ENCODE assay signal across 17 cellular contexts in genomic region chr6:166422201-166422940, GRCh38.
"Had no signal": no experiment of that assay in that cellular context is flagged by ENCODE, and none has a peak within 500 bp of the region (broad histone marks: within the 10 kb centered on the region; RNA-seq: fewer than 3 reads in every experiment).

No MANE protein-coding gene starts in this region.

- ATAC-seq: mucosa of descending colon had no signal

- DNase-seq: activated CD4-positive, alpha-beta T cell treated with anti-CD3 and anti-CD28 coated beads, Interleukin-2, amount 50 U/mL, for 4 hours; activated CD8-positive, alpha-beta memory T cell treated with anti-CD3 and anti-CD28 coated beads, Interleukin-2, amount 50 U/mL, for 48 hours; activated gamma-delta T cell; activated naive CD4-positive, alpha-beta T cell treated with anti-CD3 and anti-CD28 coated beads, Interleukin-2, amount 50 U/mL, for 16 hours; activated T-cell treated with anti-CD3 and anti-CD28 coated beads, Interleukin-2, amount 50 U/mL, for 48 hours; aorta; central memory CD4-positive, alpha-beta T cell; colonic mucosa; islet precursor cell; mesendoderm; mucosa of descending colon; stimulated activated CD4-positive, alpha-beta T cell treated with anti-CD3 and anti-CD28 coated beads, Interleukin-2, amount 100 ng/mL, for 48 hours; stimulated activated naive CD4-positive, alpha-beta T cell treated with Interleukin-2 at 50 U/mL for 16 hours; T-helper 1 cell; T-helper 9 cell had no signal

- H3K9me3 Mint-ChIP-seq: neural progenitor cell had no signal

- H3K4me1 Mint-ChIP-seq: brain, neural progenitor cell had no signal

- H3K27ac Mint-ChIP-seq: brain, neural progenitor cell had no signal

- H3K4me3 Mint-ChIP-seq: brain, neural progenitor cell had no signal

- H3K27me3 Mint-ChIP-seq: brain had no signal
